In genomic region chr14:99910337-99911268, GRCh38 we compare ENCODE assay signal across 14 cellular contexts.
A peak's percentile ranks its signal among the peaks of the same experiment; 100 is the strongest.
DNase-seq lines count a peak whose midpoint lies in the region; FAIRE-seq and TF ChIP-seq lines count a peak whose summit lies in the region.
"Had no signal": no experiment of that assay in that cellular context is flagged by ENCODE, and none has a peak within 500 bp of the region (broad histone marks: within the 10 kb centered on the region; RNA-seq: fewer than 3 reads in every experiment).

No MANE protein-coding gene starts in this region.

- no peaks in the 10 kb centered on the region for H3K9me2 ChIP-seq in hepatocyte (replicated peaks; ENCODE audit: insufficient read depth)

- H3K9me3 ChIP-seq in astrocyte (ENCODE audit: insufficient read depth, low read depth, low read length) (no peaks in the 10 kb centered on the region), hepatocyte (ENCODE audit: low read depth) (no peaks in the 10 kb centered on the region), tibial nerve (no peaks in the 10 kb centered on the region)

- no peak for TF ChIP-seq EP300 in tibial nerve (IDR thresholded peaks at IDR 0.05)

- peak; percentile 95 for FAIRE-seq in astrocyte (lab: Jason Lieb, UNC)

- peaks cover 2% of the 10 kb centered on the region for H3K9me3 Mint-ChIP-seq in astrocyte (ENCODE audit: unreplicated experiment)
- H3K9me3 Mint-ChIP-seq: activated T-helper 1 cell treated with anti-CD3 and anti-CD28 coated beads, Interleukin-12 subunit alpha, Interleukin-12 subunit beta, Interleukin-2, Interleukin-4 antibody, amounts not matched to agents 30 ng/mL and 10 ng/mL and 1 ng/mL, durations not matched to agents 14 hours and 24 hours and 36 hours; naive thymus-derived CD8-positive, alpha-beta T cell had no signal

- H3K4me3 ChIP-seq in ACC112 (ENCODE audit: low read depth, low read length) (no peak overlapping the region), astrocyte (ENCODE audit: insufficient read depth, low read depth, low read length) (no peak overlapping the region), hepatocyte (no peak overlapping the region), tibial nerve (no peak overlapping the region)
- H3K4me3 ChIP-seq: PC-9 had no signal

- H2AFZ ChIP-seq in ACC112 (ENCODE audit: low read length, unreplicated experiment) (peak overlapping the region; percentile 29), astrocyte (ENCODE audit: low read depth, low read length) (peak overlapping the region; percentile 35), hepatocyte (no peak overlapping the region)
- H2AFZ ChIP-seq: PC-9 had no signal

- H3K36me3 ChIP-seq in ACC112 (ENCODE audit: insufficient read depth, low read length) (peaks cover 4% of the 10 kb centered on the region; the same call in 1 of the 2 replicates), astrocyte (ENCODE audit: insufficient read depth, low read length) (peaks cover 4% of the 10 kb centered on the region), hepatocyte (replicated peaks; ENCODE audit: insufficient read depth, low read depth) (no peaks in the 10 kb centered on the region), tibial nerve (peaks cover 0 to 98% (median 0%) of the 10 kb centered on the region in 3 donors)

- DNase-seq in HPDE6-E6E7 (ENCODE audit: extremely low spot score) (peak; percentile 50), astrocyte (ENCODE audit: low read depth) (peak; percentile 91), hepatocyte (ENCODE audit: low spot score) (peak; percentile 79), tibial nerve (ENCODE audit: low spot score in 2 of 2) (no peak), NCI-H510A (lab: John Stamatoyannopoulos, UW) (no peak), cortex of kidney (lab: John Stamatoyannopoulos, UW) (no peak)
- no peak for DNase-seq in stimulated activated CD4-positive, alpha-beta T cell treated with anti-CD3 and anti-CD28 coated beads, Interleukin-2, amount 100 ng/mL, for 24 hours
- DNase-seq: naive thymus-derived CD8-positive, alpha-beta T cell; NCI-H1436 had no signal

- H3K9ac ChIP-seq in astrocyte (ENCODE audit: low read length): peak overlapping the region; percentile 52

- TF ChIP-seq CTCF in astrocyte (IDR thresholded peaks at IDR 0.05; ENCODE audit: insufficient read depth, low read depth, low read length) (no peak), hepatocyte (IDR thresholded peaks at IDR 0.05; ENCODE audit: poor library complexity) (no peak), tibial nerve (IDR thresholded peaks at IDR 0.05) (no peak)

- no peak overlapping the region for H3K4me3 Mint-ChIP-seq in astrocyte (ENCODE audit: unreplicated experiment)
- H3K4me3 Mint-ChIP-seq: activated T-helper 1 cell treated with anti-CD3 and anti-CD28 coated beads, Interleukin-12 subunit alpha, Interleukin-12 subunit beta, Interleukin-2, Interleukin-4 antibody, amounts not matched to agents 30 ng/mL and 10 ng/mL and 1 ng/mL, durations not matched to agents 14 hours and 24 hours and 36 hours; B cell; naive thymus-derived CD8-positive, alpha-beta T cell had no signal

- no peaks in the 10 kb centered on the region for H3K27me3 Mint-ChIP-seq in astrocyte (ENCODE audit: low read depth, unreplicated experiment)

- H3K4me1 ChIP-seq in ACC112 (ENCODE audit: control insufficient read depth, insufficient read depth, low read length, unreplicated experiment) (peaks cover 11% of the 10 kb centered on the region), astrocyte (ENCODE audit: insufficient read depth, low read length) (peaks cover 22% of the 10 kb centered on the region), hepatocyte (ENCODE audit: insufficient read depth) (peaks cover 20% of the 10 kb centered on the region), tibial nerve (peaks cover 0 to 9% (median 0%) of the 10 kb centered on the region in 4 donors)

- H3K27me3 ChIP-seq in ACC112 (ENCODE audit: insufficient read depth, low read length) (no peaks in the 10 kb centered on the region), astrocyte (ENCODE audit: insufficient read depth, low read length) (no peaks in the 10 kb centered on the region), hepatocyte (no peaks in the 10 kb centered on the region), tibial nerve (no peaks in the 10 kb centered on the region)

- H3K27ac ChIP-seq in ACC112 (ENCODE audit: low read depth, low read length): peak overlapping the region; percentile 41; the same call in 1 of the 2 replicates
- H3K27ac ChIP-seq in astrocyte (ENCODE audit: low read depth, low read length): peak overlapping the region; percentile 66
- peak overlapping the region; percentile 85 for H3K27ac ChIP-seq in hepatocyte
- H3K27ac ChIP-seq in tibial nerve: no peak overlapping the region
- H3K27ac ChIP-seq: PC-9, VCaP had no signal

- H3K36me3 Mint-ChIP-seq in astrocyte (ENCODE audit: low read depth, unreplicated experiment): peaks cover 14% of the 10 kb centered on the region
- H3K36me3 Mint-ChIP-seq: naive thymus-derived CD8-positive, alpha-beta T cell had no signal

- no peaks in the 10 kb centered on the region for H3K79me2 ChIP-seq in ACC112 (ENCODE audit: control insufficient read depth, insufficient read depth, low read length, unreplicated experiment)
- no peaks in the 10 kb centered on the region for H3K79me2 ChIP-seq in astrocyte (ENCODE audit: insufficient read depth, low read length)
- no peaks in the 10 kb centered on the region for H3K79me2 ChIP-seq in hepatocyte

- 55% methylated on average over 10 of the region's 10 CpGs for WGBS in hepatocyte (ENCODE audit: low lambda C conversion rate, missing lambda C conversion rate)
- 82 to 84% methylated on average over 10 of the region's 10 CpGs for WGBS in tibial nerve, 2 donors

- peaks cover 24% of the 10 kb centered on the region for H3K4me1 Mint-ChIP-seq in astrocyte (ENCODE audit: low read depth, unreplicated experiment)
- H3K4me1 Mint-ChIP-seq: B cell had no signal

- H4K20me1 ChIP-seq in astrocyte (ENCODE audit: insufficient read depth, low read length) (no peaks in the 10 kb centered on the region), hepatocyte (ENCODE audit: insufficient read depth, poor library complexity, severe bottlenecking) (no peaks in the 10 kb centered on the region)

- TF ChIP-seq POLR2A in tibial nerve (IDR thresholded peaks at IDR 0.05): no peak

- H3K4me2 ChIP-seq in astrocyte (ENCODE audit: low read length) (peak overlapping the region; percentile 60), hepatocyte (peak overlapping the region; percentile 44)
- H3K4me2 ChIP-seq: PC-9 had no signal

- peak overlapping the region; percentile 95 for H3K27ac Mint-ChIP-seq in astrocyte (ENCODE audit: unreplicated experiment)
- H3K27ac Mint-ChIP-seq: activated T-helper 1 cell treated with anti-CD3 and anti-CD28 coated beads, Interleukin-12 subunit alpha, Interleukin-12 subunit beta, Interleukin-2, Interleukin-4 antibody, amounts not matched to agents 30 ng/mL and 10 ng/mL and 1 ng/mL, durations not matched to agents 14 hours and 24 hours and 36 hours; B cell had no signal

Comparison
In these comparisons a context has a peak if more than half of its experiments do, and no peak if none do; other contexts are left out.
1. H3K27ac ChIP-seq: peak in ACC112 (single experiment), astrocyte (single experiment) and hepatocyte (single experiment); none in tibial nerve (0 of 4).
2. DNase-seq: peak in HPDE6-E6E7 (single experiment), astrocyte (single experiment) and hepatocyte (single experiment); none in tibial nerve (0 of 2), stimulated activated CD4-positive, alpha-beta T cell treated with anti-CD3 and anti-CD28 coated beads, Interleukin-2, amount 100 ng/mL, for 24 hours (0 of 2), NCI-H510A (single experiment) and cortex of kidney (single experiment).